7 cellular contexts compared by ENCODE assay signal in genomic region chr11:94754819-94755218, GRCh38. TPM values are rescaled to one million over a fixed set of nuclear protein-coding genes. Genes with fewer than 3 reads are reported as not detected.
"Had no signal": no experiment of that assay in that cellular context is flagged by ENCODE, and none has a peak within 500 bp of the region (broad histone marks: within the 10 kb centered on the region; RNA-seq: fewer than 3 reads in every experiment).

No MANE protein-coding gene starts in this region.

- H3K27ac ChIP-seq: HL-60 had no signal

- ATAC-seq: HepG2 had no signal

- DNase-seq: HCEC 1CT had no signal

- H3K4me2 ChIP-seq: GM23338 had no signal

- H2AFZ ChIP-seq: GM23338 had no signal

- H3K4me3 ChIP-seq: GM23338 had no signal

- FAIRE-seq: H1, H54, HepG2 had no signal

RNA-seq across cellular contexts. Expression of gene AMOTL1, which starts 13.3 kb away (rescaled TPM):
- polyA plus RNA-seq: IgD-negative memory B cell had no signal
